1 cellular context compared by ENCODE assay signal in the genomic region with DNA sequence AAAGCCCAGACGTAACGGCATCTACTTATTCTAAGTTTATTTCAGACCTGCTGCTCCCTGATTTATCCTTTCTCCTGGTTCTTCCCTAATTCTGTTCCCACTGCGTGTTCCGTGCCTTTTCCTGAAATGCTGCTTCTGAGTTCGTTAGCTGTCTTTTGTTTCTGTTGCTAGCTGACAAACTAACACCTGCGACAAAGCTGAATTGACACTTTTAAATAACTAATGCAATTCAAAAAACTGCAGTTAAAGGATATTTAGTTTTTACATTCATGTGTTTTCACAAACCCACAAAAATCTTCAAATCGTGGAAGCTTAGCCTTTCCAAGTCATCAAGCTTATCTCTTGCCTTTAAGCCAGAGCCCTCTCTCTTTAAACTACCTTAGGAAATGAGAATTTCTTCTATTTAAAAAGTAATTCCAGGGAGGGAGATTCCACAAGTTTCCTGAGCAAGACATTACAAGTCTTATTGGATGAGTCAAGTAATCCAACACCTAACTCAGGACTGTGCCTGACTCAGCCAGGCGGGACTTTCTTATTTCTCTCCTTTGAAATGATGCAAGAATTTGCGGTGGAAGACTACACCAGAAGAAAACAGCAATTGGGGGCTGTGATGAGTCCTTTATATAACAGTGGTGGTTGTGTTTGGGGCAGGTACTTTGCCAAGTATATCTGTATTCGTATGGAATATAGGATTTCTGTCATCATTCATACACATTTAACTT.
TF ChIP-seq lines count a peak whose summit lies in the region.

No MANE protein-coding gene starts in this region.

TF ChIP-seq in HepG2, 621 proteins besides CTCF, POLR2A, EP300 and RAD21:
- TF ChIP-seq ZNF225 (CRISPR knock-in tag; IDR thresholded peaks at IDR 0.05) (no peak), ZNF549 (CRISPR knock-in tag; IDR thresholded peaks at IDR 0.05) (no peak)
- TF ChIP-seq, protein P1, sequence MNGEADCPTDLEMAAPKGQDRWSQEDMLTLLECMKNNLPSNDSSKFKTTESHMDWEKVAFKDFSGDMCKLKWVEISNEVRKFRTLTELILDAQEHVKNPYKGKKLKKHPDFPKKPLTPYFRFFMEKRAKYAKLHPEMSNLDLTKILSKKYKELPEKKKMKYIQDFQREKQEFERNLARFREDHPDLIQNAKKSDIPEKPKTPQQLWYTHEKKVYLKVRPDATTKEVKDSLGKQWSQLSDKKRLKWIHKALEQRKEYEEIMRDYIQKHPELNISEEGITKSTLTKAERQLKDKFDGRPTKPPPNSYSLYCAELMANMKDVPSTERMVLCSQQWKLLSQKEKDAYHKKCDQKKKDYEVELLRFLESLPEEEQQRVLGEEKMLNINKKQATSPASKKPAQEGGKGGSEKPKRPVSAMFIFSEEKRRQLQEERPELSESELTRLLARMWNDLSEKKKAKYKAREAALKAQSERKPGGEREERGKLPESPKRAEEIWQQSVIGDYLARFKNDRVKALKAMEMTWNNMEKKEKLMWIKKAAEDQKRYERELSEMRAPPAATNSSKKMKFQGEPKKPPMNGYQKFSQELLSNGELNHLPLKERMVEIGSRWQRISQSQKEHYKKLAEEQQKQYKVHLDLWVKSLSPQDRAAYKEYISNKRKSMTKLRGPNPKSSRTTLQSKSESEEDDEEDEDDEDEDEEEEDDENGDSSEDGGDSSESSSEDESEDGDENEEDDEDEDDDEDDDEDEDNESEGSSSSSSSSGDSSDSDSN (CRISPR knock-in tag; IDR thresholded peaks at IDR 0.05): no peak
